1 cellular context compared by ENCODE assay signal in genomic region chr5:79535477-79536192, GRCh38.
TF ChIP-seq lines count a peak whose summit lies in the region.

No MANE protein-coding gene starts in this region.

TF ChIP-seq in HepG2, 621 proteins besides CTCF, POLR2A, EP300 and RAD21 (continued from another document and continues in another):
- no peak for TF ChIP-seq ZSCAN21 (CRISPR knock-in tag; IDR thresholded peaks at IDR 0.05; ENCODE audit: borderline replicate concordance)
- TF ChIP-seq SNRNP70 (IDR thresholded peaks at IDR 0.05; ENCODE audit: low read depth, low read length) = no peak
- TF ChIP-seq ZNF614 (CRISPR knock-in tag; IDR thresholded peaks at IDR 0.05; ENCODE audit: borderline replicate concordance) = 0 out of 2 replicates have a peak, but pooled peaks have one; percentile 34
- TF ChIP-seq NR3C1 (CRISPR knock-in tag; IDR thresholded peaks at IDR 0.05) = no peak
- TF ChIP-seq, protein P1, sequence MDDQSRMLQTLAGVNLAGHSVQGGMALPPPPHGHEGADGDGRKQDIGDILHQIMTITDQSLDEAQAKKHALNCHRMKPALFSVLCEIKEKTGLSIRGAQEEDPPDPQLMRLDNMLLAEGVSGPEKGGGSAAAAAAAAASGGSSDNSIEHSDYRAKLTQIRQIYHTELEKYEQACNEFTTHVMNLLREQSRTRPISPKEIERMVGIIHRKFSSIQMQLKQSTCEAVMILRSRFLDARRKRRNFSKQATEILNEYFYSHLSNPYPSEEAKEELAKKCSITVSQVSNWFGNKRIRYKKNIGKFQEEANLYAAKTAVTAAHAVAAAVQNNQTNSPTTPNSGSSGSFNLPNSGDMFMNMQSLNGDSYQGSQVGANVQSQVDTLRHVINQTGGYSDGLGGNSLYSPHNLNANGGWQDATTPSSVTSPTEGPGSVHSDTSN (CRISPR knock-in tag; IDR thresholded peaks at IDR 0.05; ENCODE audit: borderline replicate concordance) = no peak
- no peak for TF ChIP-seq DMAP1 (CRISPR knock-in tag; IDR thresholded peaks at IDR 0.05)
- TF ChIP-seq KLF9 (CRISPR knock-in tag; IDR thresholded peaks at IDR 0.05; ENCODE audit: low read depth) = no peak
- no peak for TF ChIP-seq XRCC5 (optimal IDR thresholded peaks at IDR 0.05; ENCODE audit: low read length)
- no peak for TF ChIP-seq SIN3A (IDR thresholded peaks at IDR 0.05; ENCODE audit: borderline replicate concordance, low read depth, low read length)
- TF ChIP-seq NCOA2 (CRISPR knock-in tag; IDR thresholded peaks at IDR 0.05) = peak; percentile 87
- TF ChIP-seq FOXK1 (CRISPR knock-in tag; IDR thresholded peaks at IDR 0.05; ENCODE audit: borderline replicate concordance, low read depth) = peak; percentile 77; the same call in 1 of the 2 replicates
- no peak for TF ChIP-seq ZBTB10 (CRISPR knock-in tag; IDR thresholded peaks at IDR 0.05; ENCODE audit: borderline replicate concordance)
- no peak for TF ChIP-seq MYC (CRISPR knock-in tag; IDR thresholded peaks at IDR 0.05; ENCODE audit: borderline replicate concordance)
- TF ChIP-seq HES4 (CRISPR knock-in tag; IDR thresholded peaks at IDR 0.05; ENCODE audit: borderline replicate concordance) = no peak
- no peak for TF ChIP-seq ZBTB21 (CRISPR knock-in tag; IDR thresholded peaks at IDR 0.05)
- TF ChIP-seq ZNF101 (CRISPR knock-in tag; IDR thresholded peaks at IDR 0.05; ENCODE audit: borderline replicate concordance, low read depth) = no peak
- no peak for TF ChIP-seq RFX3 (CRISPR knock-in tag; IDR thresholded peaks at IDR 0.05)
- no peak for TF ChIP-seq ZBTB7A (CRISPR knock-in tag; IDR thresholded peaks at IDR 0.05)
- peak; percentile 91 for TF ChIP-seq NFE2L2 (IDR thresholded peaks at IDR 0.05; ENCODE audit: low read length)
- TF ChIP-seq, protein P2, sequence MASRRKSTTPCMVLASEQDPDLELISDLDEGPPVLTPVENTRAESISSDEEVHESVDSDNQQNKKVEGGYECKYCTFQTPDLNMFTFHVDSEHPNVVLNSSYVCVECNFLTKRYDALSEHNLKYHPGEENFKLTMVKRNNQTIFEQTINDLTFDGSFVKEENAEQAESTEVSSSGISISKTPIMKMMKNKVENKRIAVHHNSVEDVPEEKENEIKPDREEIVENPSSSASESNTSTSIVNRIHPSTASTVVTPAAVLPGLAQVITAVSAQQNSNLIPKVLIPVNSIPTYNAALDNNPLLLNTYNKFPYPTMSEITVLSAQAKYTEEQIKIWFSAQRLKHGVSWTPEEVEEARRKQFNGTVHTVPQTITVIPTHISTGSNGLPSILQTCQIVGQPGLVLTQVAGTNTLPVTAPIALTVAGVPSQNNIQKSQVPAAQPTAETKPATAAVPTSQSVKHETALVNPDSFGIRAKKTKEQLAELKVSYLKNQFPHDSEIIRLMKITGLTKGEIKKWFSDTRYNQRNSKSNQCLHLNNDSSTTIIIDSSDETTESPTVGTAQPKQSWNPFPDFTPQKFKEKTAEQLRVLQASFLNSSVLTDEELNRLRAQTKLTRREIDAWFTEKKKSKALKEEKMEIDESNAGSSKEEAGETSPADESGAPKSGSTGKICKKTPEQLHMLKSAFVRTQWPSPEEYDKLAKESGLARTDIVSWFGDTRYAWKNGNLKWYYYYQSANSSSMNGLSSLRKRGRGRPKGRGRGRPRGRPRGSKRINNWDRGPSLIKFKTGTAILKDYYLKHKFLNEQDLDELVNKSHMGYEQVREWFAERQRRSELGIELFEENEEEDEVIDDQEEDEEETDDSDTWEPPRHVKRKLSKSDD (CRISPR knock-in tag; IDR thresholded peaks at IDR 0.05; ENCODE audit: low read depth) = no peak
- no peak for TF ChIP-seq CHCHD3 (CRISPR knock-in tag; IDR thresholded peaks at IDR 0.05)
- TF ChIP-seq HDAC6 (IDR thresholded peaks at IDR 0.05; ENCODE audit: low read depth, low read length) = no peak
- TF ChIP-seq ZNF431 (CRISPR knock-in tag; IDR thresholded peaks at IDR 0.05; ENCODE audit: borderline replicate concordance, low read depth) = no peak
- TF ChIP-seq FOXA1 (IDR thresholded peaks at IDR 0.05) = peak; percentile 96
- TF ChIP-seq FOXA1 (CRISPR knock-in tag; IDR thresholded peaks at IDR 0.05) = peak; percentile 92
- TF ChIP-seq, protein P3, sequence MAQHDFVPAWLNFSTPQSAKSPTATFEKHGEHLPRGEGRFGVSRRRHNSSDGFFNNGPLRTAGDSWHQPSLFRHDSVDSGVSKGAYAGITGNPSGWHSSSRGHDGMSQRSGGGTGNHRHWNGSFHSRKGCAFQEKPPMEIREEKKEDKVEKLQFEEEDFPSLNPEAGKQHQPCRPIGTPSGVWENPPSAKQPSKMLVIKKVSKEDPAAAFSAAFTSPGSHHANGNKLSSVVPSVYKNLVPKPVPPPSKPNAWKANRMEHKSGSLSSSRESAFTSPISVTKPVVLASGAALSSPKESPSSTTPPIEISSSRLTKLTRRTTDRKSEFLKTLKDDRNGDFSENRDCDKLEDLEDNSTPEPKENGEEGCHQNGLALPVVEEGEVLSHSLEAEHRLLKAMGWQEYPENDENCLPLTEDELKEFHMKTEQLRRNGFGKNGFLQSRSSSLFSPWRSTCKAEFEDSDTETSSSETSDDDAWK (CRISPR knock-in tag; IDR thresholded peaks at IDR 0.05) = no peak
- TF ChIP-seq PHF5A (CRISPR knock-in tag; IDR thresholded peaks at IDR 0.05; ENCODE audit: low read depth, unreplicated experiment) = peak; percentile 44
- no peak for TF ChIP-seq ZNF841 (CRISPR knock-in tag; IDR thresholded peaks at IDR 0.05; ENCODE audit: borderline replicate concordance)
- TF ChIP-seq E2F2 (CRISPR knock-in tag; IDR thresholded peaks at IDR 0.05; ENCODE audit: borderline replicate concordance) = no peak
- TF ChIP-seq, protein P4, sequence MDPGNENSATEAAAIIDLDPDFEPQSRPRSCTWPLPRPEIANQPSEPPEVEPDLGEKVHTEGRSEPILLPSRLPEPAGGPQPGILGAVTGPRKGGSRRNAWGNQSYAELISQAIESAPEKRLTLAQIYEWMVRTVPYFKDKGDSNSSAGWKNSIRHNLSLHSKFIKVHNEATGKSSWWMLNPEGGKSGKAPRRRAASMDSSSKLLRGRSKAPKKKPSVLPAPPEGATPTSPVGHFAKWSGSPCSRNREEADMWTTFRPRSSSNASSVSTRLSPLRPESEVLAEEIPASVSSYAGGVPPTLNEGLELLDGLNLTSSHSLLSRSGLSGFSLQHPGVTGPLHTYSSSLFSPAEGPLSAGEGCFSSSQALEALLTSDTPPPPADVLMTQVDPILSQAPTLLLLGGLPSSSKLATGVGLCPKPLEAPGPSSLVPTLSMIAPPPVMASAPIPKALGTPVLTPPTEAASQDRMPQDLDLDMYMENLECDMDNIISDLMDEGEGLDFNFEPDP (CRISPR knock-in tag; conservative IDR thresholded peaks at IDR 0.05) = no peak
- peak; percentile 75; the same call in 1 of the 2 replicates for TF ChIP-seq FOSL1 (CRISPR knock-in tag; IDR thresholded peaks at IDR 0.05; ENCODE audit: borderline replicate concordance)
- TF ChIP-seq ISL2 (CRISPR knock-in tag; IDR thresholded peaks at IDR 0.05) = peak; percentile 64
- TF ChIP-seq ATF5 (CRISPR knock-in tag; IDR thresholded peaks at IDR 0.05; ENCODE audit: low read depth) = no peak
- TF ChIP-seq ZNF652 (CRISPR knock-in tag; IDR thresholded peaks at IDR 0.05; ENCODE audit: borderline replicate concordance, low read depth) = 0 out of 2 replicates have a peak, but pooled peaks have one; percentile 14
- TF ChIP-seq THAP7 (CRISPR knock-in tag; IDR thresholded peaks at IDR 0.05) = no peak
- TF ChIP-seq E2F5 (CRISPR knock-in tag; conservative IDR thresholded peaks at IDR 0.05) = no peak
- TF ChIP-seq ZNF605 (CRISPR knock-in tag; IDR thresholded peaks at IDR 0.05) = no peak
- TF ChIP-seq NCOA1 (CRISPR knock-in tag; IDR thresholded peaks at IDR 0.05) = peak; percentile 62; the same call in 1 of the 2 replicates
